8 cellular contexts compared by ENCODE assay signal in genomic region chr10:119489572-119490326, GRCh38. TPM values are rescaled to one million over a fixed set of nuclear protein-coding genes. Genes with fewer than 3 reads are reported as not detected.
DNase-seq lines count a peak whose midpoint lies in the region; ATAC-seq and TF ChIP-seq lines count a peak whose summit lies in the region.

No MANE protein-coding gene starts in this region.

- H3F3A ChIP-seq in SU-DHL-6 (ENCODE audit: insufficient read depth), result no peaks in the 10 kb centered on the region

- H3K4me2 ChIP-seq in SU-DHL-6 (ENCODE audit: low read depth, low read length, poor library complexity, severe bottlenecking), result peak overlapping the region; percentile 76

- TF ChIP-seq CTCF in SU-DHL-6 (IDR thresholded peaks at IDR 0.05; ENCODE audit: insufficient read depth, low read length, poor library complexity, severe bottlenecking), result peak; percentile 85
- TF ChIP-seq CTCF in ascending aorta (IDR thresholded peaks at IDR 0.05), result peak; percentile 86 to 98 (median 89)

- H3K27ac ChIP-seq in SU-DHL-6 (ENCODE audit: low read depth, low read length) (no peak overlapping the region), ascending aorta (no peak overlapping the region)

- H3K36me3 ChIP-seq in SU-DHL-6 (ENCODE audit: low read length) (no peaks in the 10 kb centered on the region), ascending aorta (no peaks in the 10 kb centered on the region)

- intact Hi-C loops in ascending aorta (cut with DNase I), result loop anchor here (1.0 kb wide), 1 partner anchor 290 kb away; no protein-coding TSS in a partner anchor

- peak overlapping the region; percentile 46 for H3K4me3 ChIP-seq in SU-DHL-6 (ENCODE audit: insufficient read depth, low read length, poor library complexity, severe bottlenecking)
- H3K4me3 ChIP-seq in ascending aorta, result peak overlapping the region; percentile 25 to 54

- H3K4me1 Mint-ChIP-seq in immature natural killer cell, result peaks cover 30 to 38% of the 10 kb centered on the region in 2 donors

- H3K9ac ChIP-seq in SU-DHL-6 (ENCODE audit: low read length), result peak overlapping the region; percentile 49

- H3K79me2 ChIP-seq in SU-DHL-6 (ENCODE audit: insufficient read depth, low read length), result no peaks in the 10 kb centered on the region

- ATAC-seq in GM19372 (IDR thresholded peaks at IDR 0.05; ENCODE audit: low read depth, unreplicated experiment) (peak; percentile 61), HG03457 (IDR thresholded peaks at IDR 0.05; ENCODE audit: unreplicated experiment) (peak; percentile 71)

- peaks cover 4 to 5% of the 10 kb centered on the region in 2 donors for H3K4me1 ChIP-seq in ascending aorta

- H3K9me2 ChIP-seq in SU-DHL-6 (replicated peaks; ENCODE audit: insufficient read depth, low read length), result no peaks in the 10 kb centered on the region

- no peaks in the 10 kb centered on the region for H3K36me3 Mint-ChIP-seq in immature natural killer cell

- peak overlapping the region; percentile 78 to 89 (median 83) for H3K4me3 Mint-ChIP-seq in immature natural killer cell

- H4K20me1 ChIP-seq in SU-DHL-6 (ENCODE audit: low read depth, low read length), result no peaks in the 10 kb centered on the region

- peaks cover 0 to 5% (median 0%) of the 10 kb centered on the region in 3 donors for H3K27me3 Mint-ChIP-seq in immature natural killer cell (ENCODE audit: low read depth in 3 of 3)

- peak overlapping the region; percentile 76 for H2AFZ ChIP-seq in SU-DHL-6 (ENCODE audit: low read depth, low read length, severe bottlenecking)

- H3K9me3 ChIP-seq in SU-DHL-6 (ENCODE audit: insufficient read depth, low read length), result no peaks in the 10 kb centered on the region
- no peaks in the 10 kb centered on the region for H3K9me3 ChIP-seq in ascending aorta

- DNase-seq in D341Med (ENCODE audit: low spot score), result peak; percentile 77
- DNase-seq in ascending aorta (ENCODE audit: low spot score in 2 of 2), result peak in 1 of 2 donors; percentile 70
- DNase-seq in immature natural killer cell, result peak; percentile 50 to 67 (median 63)
- peak; percentile 63 for DNase-seq in stimulated activated CD4-positive, alpha-beta T cell treated with anti-CD3 and anti-CD28 coated beads, Interleukin-4, amount 100 ng/mL, for 1 hour
- no peak for DNase-seq in dedifferentiated amniotic fluid mesenchymal stem cell (ENCODE audit: extremely low spot score)

- no peaks in the 10 kb centered on the region for H3K9me3 Mint-ChIP-seq in immature natural killer cell

- H3K27me3 ChIP-seq in SU-DHL-6 (ENCODE audit: low read length) (no peaks in the 10 kb centered on the region), ascending aorta (no peaks in the 10 kb centered on the region)

- H3K27ac Mint-ChIP-seq in immature natural killer cell, result peak overlapping the region; percentile 64 to 95 (median 88)

RNA-seq across cellular contexts. Expression of gene RGS10, which starts 52.8 kb away (rescaled TPM):
- 42.9 TPM for total RNA-seq in ascending aorta
- polyA plus RNA-seq in immature natural killer cell, result 10 to 100 TPM; 11.8 to 48.4 (median 40.7) TPM
